8 cellular contexts compared by ENCODE assay signal in the genomic region with DNA sequence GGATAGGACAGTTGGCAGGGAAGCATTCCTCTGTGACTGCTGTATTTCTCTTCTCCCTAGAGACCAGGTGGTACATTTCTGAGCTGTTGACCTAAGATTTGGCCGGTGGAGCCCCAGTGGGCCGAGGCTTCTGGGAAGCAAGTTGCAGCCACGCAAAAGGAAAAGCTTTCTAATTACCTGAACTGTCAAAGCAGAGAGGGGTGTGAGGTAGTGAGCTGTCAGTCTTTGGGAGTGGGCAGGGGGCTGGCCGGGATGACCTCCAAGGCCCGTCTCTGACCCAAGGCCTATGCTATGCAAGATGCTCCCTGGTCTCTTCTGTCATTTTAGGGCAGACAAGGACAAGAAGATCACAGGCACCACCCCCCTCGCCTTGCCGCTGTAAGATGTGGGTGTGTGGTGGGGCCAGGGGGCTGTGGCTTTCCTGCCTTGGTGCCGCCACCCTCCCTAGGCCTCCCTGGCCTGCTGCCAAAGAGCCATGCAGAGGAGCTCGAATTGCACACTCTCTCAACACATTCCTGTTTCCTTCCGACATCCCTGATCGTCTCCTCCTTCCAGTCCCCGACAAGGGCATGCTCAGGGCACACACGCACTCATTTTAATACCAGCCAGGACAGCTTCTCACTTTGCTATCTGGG. TPM values are rescaled to one million over a fixed set of nuclear protein-coding genes. Genes with fewer than 3 reads are reported as not detected.
DNase-seq lines count a peak whose midpoint lies in the region; ATAC-seq, FAIRE-seq and TF ChIP-seq lines count a peak whose summit lies in the region.

No MANE protein-coding gene starts in this region.

- peak overlapping the region; percentile 53 for H2AFZ ChIP-seq in astrocyte (ENCODE audit: low read depth, low read length)

- no peaks in the 10 kb centered on the region for H4K20me1 ChIP-seq in astrocyte (ENCODE audit: insufficient read depth, low read length)

- H3K4me3 Mint-ChIP-seq in astrocyte (ENCODE audit: unreplicated experiment), result peak overlapping the region; percentile 45
- peak overlapping the region; percentile 62 for H3K4me3 Mint-ChIP-seq in natural killer cell treated with Interleukin-12 subunit alpha and Interleukin-12 subunit beta and Interleukin-15 and Interleukin-18, amount 100 ng/mL, for 72 hours

- H3K9me3 ChIP-seq in astrocyte (ENCODE audit: insufficient read depth, low read depth, low read length), result no peaks in the 10 kb centered on the region

- no peak overlapping the region for H3K4me3 ChIP-seq in astrocyte (ENCODE audit: insufficient read depth, low read depth, low read length)

- H3K4me1 ChIP-seq in astrocyte (ENCODE audit: insufficient read depth, low read length), result peaks cover 37% of the 10 kb centered on the region

- H3K36me3 Mint-ChIP-seq in astrocyte (ENCODE audit: low read depth, unreplicated experiment), result peaks cover 2% of the 10 kb centered on the region
- no peaks in the 10 kb centered on the region for H3K36me3 Mint-ChIP-seq in natural killer cell treated with Interleukin-12 subunit alpha and Interleukin-12 subunit beta and Interleukin-15 and Interleukin-18, amount 100 ng/mL, for 72 hours

- H3K27me3 ChIP-seq in astrocyte (ENCODE audit: insufficient read depth, low read length), result no peaks in the 10 kb centered on the region

- H3K79me2 ChIP-seq in astrocyte (ENCODE audit: insufficient read depth, low read length), result no peaks in the 10 kb centered on the region

- H3K27ac ChIP-seq in astrocyte (ENCODE audit: low read depth, low read length), result no peak overlapping the region

- FAIRE-seq in astrocyte (lab: Jason Lieb, UNC) (no peak), urothelium cell line (lab: Jason Lieb, UNC) (peak; percentile 87)

- peaks cover 33% of the 10 kb centered on the region for H3K4me1 Mint-ChIP-seq in astrocyte (ENCODE audit: low read depth, unreplicated experiment)
- H3K4me1 Mint-ChIP-seq in natural killer cell treated with Interleukin-12 subunit alpha and Interleukin-12 subunit beta and Interleukin-15 and Interleukin-18, amount 100 ng/mL, for 72 hours (ENCODE audit: low read depth in 2 of 2), result peaks cover 18 to 27% of the 10 kb centered on the region in 2 donors

- H3K4me2 ChIP-seq in astrocyte (ENCODE audit: low read length), result peak overlapping the region; percentile 42

- H3K27me3 Mint-ChIP-seq in astrocyte (ENCODE audit: low read depth, unreplicated experiment), result peaks cover 20% of the 10 kb centered on the region
- peaks cover 21 to 28% of the 10 kb centered on the region in 2 donors for H3K27me3 Mint-ChIP-seq in natural killer cell treated with Interleukin-12 subunit alpha and Interleukin-12 subunit beta and Interleukin-15 and Interleukin-18, amount 100 ng/mL, for 72 hours

- ATAC-seq in natural killer cell treated with Interleukin-12 subunit alpha and Interleukin-12 subunit beta and Interleukin-15 and Interleukin-18, amount 100 ng/mL, for 72 hours, result no peak
- ATAC-seq in left lobe of liver (no peak), HG02852 (IDR thresholded peaks at IDR 0.05; ENCODE audit: unreplicated experiment) (no peak)

- H3K9ac ChIP-seq in astrocyte (ENCODE audit: low read length), result peak overlapping the region; percentile 3

- peak overlapping the region; percentile 70 for H3K27ac Mint-ChIP-seq in astrocyte (ENCODE audit: unreplicated experiment)
- no peak overlapping the region for H3K27ac Mint-ChIP-seq in natural killer cell treated with Interleukin-12 subunit alpha and Interleukin-12 subunit beta and Interleukin-15 and Interleukin-18, amount 100 ng/mL, for 72 hours

- DNase-seq in SIG-M5 treated with dmso at 0.1 percent for 504 hours (lab: John Stamatoyannopoulos, UW; ENCODE audit: unreplicated experiment), result peak; percentile 66
- no peak for DNase-seq in SIG-M5 (lab: John Stamatoyannopoulos, UW)
- DNase-seq in T follicular helper cell (ENCODE audit: low read depth), result peak; percentile 46
- peak; percentile 78 for DNase-seq in astrocyte (ENCODE audit: low read depth)
- no peak for DNase-seq in natural killer cell treated with Interleukin-12 subunit alpha and Interleukin-12 subunit beta and Interleukin-15 and Interleukin-18, amount 100 ng/mL, for 72 hours (ENCODE audit: low spot score)
- peak; percentile 89 for DNase-seq in urothelium cell line (ENCODE audit: low spot score)
- no peak for DNase-seq in left lobe of liver (ENCODE audit: low spot score)

- H3K9me3 Mint-ChIP-seq in astrocyte (ENCODE audit: unreplicated experiment), result peaks cover 4% of the 10 kb centered on the region
- H3K9me3 Mint-ChIP-seq in natural killer cell treated with Interleukin-12 subunit alpha and Interleukin-12 subunit beta and Interleukin-15 and Interleukin-18, amount 100 ng/mL, for 72 hours, result no peaks in the 10 kb centered on the region

- H3K36me3 ChIP-seq in astrocyte (ENCODE audit: insufficient read depth, low read length), result no peaks in the 10 kb centered on the region

- no peak for TF ChIP-seq CTCF in astrocyte (IDR thresholded peaks at IDR 0.05; ENCODE audit: insufficient read depth, low read depth, low read length)

RNA-seq across cellular contexts. Expression of gene PADI1, which starts 7.7 kb away (rescaled TPM):
- total RNA-seq in astrocyte, result not detected in 2 replicates
- total RNA-seq in natural killer cell treated with Interleukin-12 subunit alpha and Interleukin-12 subunit beta and Interleukin-15 and Interleukin-18, amount 100 ng/mL, for 72 hours, result not detected
- not detected for total RNA-seq in left lobe of liver

RNA-seq across cellular contexts. Expression of gene PADI3, which starts 36.3 kb away (rescaled TPM):
- total RNA-seq in astrocyte, result 0.09 TPM in 1 of 2 replicates, not detected in the other
- not detected for total RNA-seq in natural killer cell treated with Interleukin-12 subunit alpha and Interleukin-12 subunit beta and Interleukin-15 and Interleukin-18, amount 100 ng/mL, for 72 hours
- not detected for total RNA-seq in left lobe of liver

Comparison
In these comparisons a context has a peak if more than half of its experiments do, and no peak if none do; other contexts are left out.
1. DNase-seq: peak in SIG-M5 treated with dmso at 0.1 percent for 504 hours (single experiment), T follicular helper cell (single experiment), astrocyte (single experiment) and urothelium cell line (single experiment); none in SIG-M5 (single experiment), natural killer cell treated with Interleukin-12 subunit alpha and Interleukin-12 subunit beta and Interleukin-15 and Interleukin-18, amount 100 ng/mL, for 72 hours (single experiment) and left lobe of liver (single experiment).